ENCODE assay signal across 1 cellular context in genomic region chr18:58223717-58224424, GRCh38.
TF ChIP-seq lines count a peak whose summit lies in the region.

No MANE protein-coding gene starts in this region.

TF ChIP-seq in SK-N-SH, 30 proteins besides CTCF, POLR2A, EP300 and RAD21 (continued from another document):
- no peak; the same call in 1 of the 2 replicates for TF ChIP-seq TAF1 (IDR thresholded peaks at IDR 0.05; ENCODE audit: borderline replicate concordance, low read depth, low read length)
- TF ChIP-seq EZH2phosphoT487 (IDR thresholded peaks at IDR 0.05; ENCODE audit: borderline replicate concordance, low read depth), result no peak
- TF ChIP-seq USF1 (IDR thresholded peaks at IDR 0.05; ENCODE audit: borderline replicate concordance, low read depth), result peak; percentile 33; the same call in 1 of the 2 replicates
- no peak for TF ChIP-seq TEAD4 (IDR thresholded peaks at IDR 0.05; ENCODE audit: borderline replicate concordance, insufficient read depth)
- TF ChIP-seq NRF1 (IDR thresholded peaks at IDR 0.05; ENCODE audit: low read depth, low read length), result no peak
- peak; percentile 35; the same call in 1 of the 2 replicates for TF ChIP-seq YY1 (IDR thresholded peaks at IDR 0.05; ENCODE audit: low read depth)
- TF ChIP-seq SMC3 (IDR thresholded peaks at IDR 0.05; ENCODE audit: low read depth, low read length), result no peak
- TF ChIP-seq, protein P1, sequence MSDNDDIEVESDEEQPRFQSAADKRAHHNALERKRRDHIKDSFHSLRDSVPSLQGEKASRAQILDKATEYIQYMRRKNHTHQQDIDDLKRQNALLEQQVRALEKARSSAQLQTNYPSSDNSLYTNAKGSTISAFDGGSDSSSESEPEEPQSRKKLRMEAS (IDR thresholded peaks at IDR 0.05; ENCODE audit: low read depth), result peak; percentile 88
- TF ChIP-seq, protein P2, sequence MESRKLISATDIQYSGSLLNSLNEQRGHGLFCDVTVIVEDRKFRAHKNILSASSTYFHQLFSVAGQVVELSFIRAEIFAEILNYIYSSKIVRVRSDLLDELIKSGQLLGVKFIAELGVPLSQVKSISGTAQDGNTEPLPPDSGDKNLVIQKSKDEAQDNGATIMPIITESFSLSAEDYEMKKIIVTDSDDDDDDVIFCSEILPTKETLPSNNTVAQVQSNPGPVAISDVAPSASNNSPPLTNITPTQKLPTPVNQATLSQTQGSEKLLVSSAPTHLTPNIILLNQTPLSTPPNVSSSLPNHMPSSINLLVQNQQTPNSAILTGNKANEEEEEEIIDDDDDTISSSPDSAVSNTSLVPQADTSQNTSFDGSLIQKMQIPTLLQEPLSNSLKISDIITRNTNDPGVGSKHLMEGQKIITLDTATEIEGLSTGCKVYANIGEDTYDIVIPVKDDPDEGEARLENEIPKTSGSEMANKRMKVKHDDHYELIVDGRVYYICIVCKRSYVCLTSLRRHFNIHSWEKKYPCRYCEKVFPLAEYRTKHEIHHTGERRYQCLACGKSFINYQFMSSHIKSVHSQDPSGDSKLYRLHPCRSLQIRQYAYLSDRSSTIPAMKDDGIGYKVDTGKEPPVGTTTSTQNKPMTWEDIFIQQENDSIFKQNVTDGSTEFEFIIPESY (IDR thresholded peaks at IDR 0.05; ENCODE audit: borderline replicate concordance, low read depth), result no peak
- TF ChIP-seq RFX5 (IDR thresholded peaks at IDR 0.05; ENCODE audit: low read length), result no peak
- peak; percentile 77; the same call in 1 of the 2 replicates for TF ChIP-seq POLR2AphosphoS5 (IDR thresholded peaks at IDR 0.05; ENCODE audit: low read depth, low read length)
- TF ChIP-seq FOXJ3 (CRISPR knock-in tag; IDR thresholded peaks at IDR 0.05), result no peak
- peak; percentile 88 for TF ChIP-seq PBX3 (IDR thresholded peaks at IDR 0.05)
- peak; percentile 85 for TF ChIP-seq NFIC (IDR thresholded peaks at IDR 0.05; ENCODE audit: borderline replicate concordance)
- TF ChIP-seq IRF3 (IDR thresholded peaks at IDR 0.05; ENCODE audit: low read depth, low read length), result no peak
- peak; percentile 85 for TF ChIP-seq FOSL2 (IDR thresholded peaks at IDR 0.05; ENCODE audit: borderline replicate concordance, low read depth)
- TF ChIP-seq GABPA (IDR thresholded peaks at IDR 0.05; ENCODE audit: low read depth), result no peak
- TF ChIP-seq JUND (IDR thresholded peaks at IDR 0.05), result peak; percentile 78
- TF ChIP-seq CHD2 (IDR thresholded peaks at IDR 0.05; ENCODE audit: low read length, partially characterized antibody), result no peak
- TF ChIP-seq ELF1 (IDR thresholded peaks at IDR 0.05), result no peak
- no peak; the same call in 1 of the 2 replicates for TF ChIP-seq MXI1 (IDR thresholded peaks at IDR 0.05; ENCODE audit: low read depth, low read length)
- TF ChIP-seq GATA2 (CRISPR knock-in tag; IDR thresholded peaks at IDR 0.05), result no peak
- peak; percentile 96 for TF ChIP-seq RXRA (IDR thresholded peaks at IDR 0.05; ENCODE audit: borderline replicate concordance, low read depth)
- peak; percentile 90 for TF ChIP-seq TCF12 (IDR thresholded peaks at IDR 0.05)
- no peak for TF ChIP-seq RCOR1 (IDR thresholded peaks at IDR 0.05; ENCODE audit: low read length)
TF ChIP-seq in SK-N-SH: peak in this region for 11.
